ENCODE assay signal across 34 cellular contexts in the genomic region with DNA sequence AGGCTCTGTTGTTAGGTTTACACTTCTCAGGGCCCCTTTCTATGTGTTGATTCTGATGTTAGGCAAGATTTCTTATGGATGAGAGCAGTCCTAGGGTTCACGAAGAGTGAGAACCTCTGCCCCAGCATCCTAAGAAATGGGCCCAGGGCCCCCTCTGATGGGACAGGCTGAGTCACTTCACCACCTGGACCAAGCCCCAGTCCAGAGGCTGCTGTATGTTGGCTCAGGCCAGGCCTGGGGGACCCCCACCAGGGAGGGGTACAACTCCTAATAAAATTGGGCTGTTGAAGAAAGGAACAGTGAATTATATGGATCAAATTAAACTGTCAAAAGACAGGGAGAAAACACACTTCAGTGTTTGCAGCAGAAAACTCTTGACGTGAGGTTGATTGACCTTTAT.
"Had no signal": no experiment of that assay in that cellular context is flagged by ENCODE, and none has a peak within 500 bp of the region (broad histone marks: within the 10 kb centered on the region; RNA-seq: fewer than 3 reads in every experiment).

No MANE protein-coding gene starts in this region.

- H3K36me3 ChIP-seq: adrenal gland, breast epithelium, Peyer's patch had no signal

- H3K27ac Mint-ChIP-seq: activated B cell treated with CpG ODN at 0.5 μM for 24 hours; activated CD8-positive, alpha-beta T cell treated with anti-CD3 and anti-CD28 coated beads for 36 hours; activated naive CD4-positive, alpha-beta T cell treated with anti-CD3 and anti-CD28 coated beads for 36 hours; activated naive CD4-positive, alpha-beta T cell treated with anti-CD3 and anti-CD28 coated beads, Interleukin-2, amount 50 U/mL, for 72 hours; activated T-helper 1 cell treated with anti-CD3 and anti-CD28 coated beads, Interleukin-12 subunit alpha, Interleukin-12 subunit beta, Interleukin-2, Interleukin-4 antibody, amounts not matched to agents 30 ng/mL and 10 ng/mL and 1 ng/mL, durations not matched to agents 14 hours and 24 hours and 36 hours; T-cell; T-helper 17 cell had no signal

- H3K27me3 ChIP-seq: adrenal gland, body of pancreas, breast epithelium, Peyer's patch had no signal

- H3K4me3 ChIP-seq: adrenal gland, body of pancreas, breast epithelium, Peyer's patch had no signal

- H3K4me1 ChIP-seq: adrenal gland, body of pancreas, breast epithelium, Peyer's patch had no signal

- H3K9me3 Mint-ChIP-seq: activated B cell treated with CpG ODN at 0.5 μM for 24 hours; activated CD8-positive, alpha-beta T cell treated with anti-CD3 and anti-CD28 coated beads for 36 hours; activated naive CD4-positive, alpha-beta T cell treated with anti-CD3 and anti-CD28 coated beads for 36 hours; activated naive CD4-positive, alpha-beta T cell treated with anti-CD3 and anti-CD28 coated beads, Interleukin-2, amount 50 U/mL, for 72 hours; activated T-cell treated with anti-CD3 and anti-CD28 coated beads, Interleukin-2, amount 50 U/mL, for 4 hours; activated T-helper 1 cell treated with anti-CD3 and anti-CD28 coated beads, Interleukin-12 subunit alpha, Interleukin-12 subunit beta, Interleukin-2, Interleukin-4 antibody, amounts not matched to agents 30 ng/mL and 10 ng/mL and 1 ng/mL, durations not matched to agents 14 hours and 24 hours and 36 hours; T-cell had no signal

- DNase-seq: activated B cell treated with CpG ODN at 0.5 μM for 24 hours; activated CD4-positive, alpha-beta T cell treated with anti-CD3 and anti-CD28 coated beads for 48 hours; activated CD4-positive, alpha-beta T cell treated with anti-CD3 and anti-CD28 coated beads, Interleukin-2, amount 50 U/mL, for 4 hours; activated CD4-positive, CD25-positive, alpha-beta regulatory T cell treated with anti-CD3 and anti-CD28 coated beads, Interleukin-2, amount 50 U/mL, for 72 hours; activated CD8-positive, alpha-beta T cell treated with anti-CD3 and anti-CD28 coated beads for 36 hours; activated gamma-delta T cell treated with Interleukin-2 at 50 U/mL for 16 hours; activated naive CD4-positive, alpha-beta T cell treated with anti-CD3 and anti-CD28 coated beads for 36 hours; activated T-cell treated with anti-CD3 and anti-CD28 coated beads for 4 hours; activated T-cell treated with anti-CD3 and anti-CD28 coated beads, Interleukin-2, amount 50 U/mL, for 4 hours; body of pancreas; central memory CD4-positive, alpha-beta T cell; MM.1S; NCI-H1092; NCI-H1436 treated with DMSO at 0.1 percent for 48 hours; NCI-H1694 treated with DMSO at 0.1 percent for 48 hours; NCI-H2029; NCI-H345; NCI-H510A; NCI-H526; NCI-H748 treated with DMSO at 0.1 percent for 48 hours; NK-92 treated with Interleukin-12 subunit alpha and Interleukin-12 subunit beta, amount 100 ng/mL, for 24 hours; PC-3; SIG-M5; T-cell; T-helper 17 cell had no signal

- H3K4me1 Mint-ChIP-seq: T-helper 17 cell had no signal

- H3K27ac ChIP-seq: adrenal gland, body of pancreas, breast epithelium, Peyer's patch, RWPE1, VCaP had no signal

- H3K4me3 Mint-ChIP-seq: activated B cell treated with CpG ODN at 0.5 μM for 24 hours; activated CD8-positive, alpha-beta T cell treated with anti-CD3 and anti-CD28 coated beads for 36 hours; activated naive CD4-positive, alpha-beta T cell treated with anti-CD3 and anti-CD28 coated beads for 36 hours; activated T-cell treated with anti-CD3 and anti-CD28 coated beads, Interleukin-2, amount 50 U/mL, for 4 hours; activated T-helper 1 cell treated with anti-CD3 and anti-CD28 coated beads, Interleukin-12 subunit alpha, Interleukin-12 subunit beta, Interleukin-2, Interleukin-4 antibody, amounts not matched to agents 30 ng/mL and 10 ng/mL and 1 ng/mL, durations not matched to agents 14 hours and 24 hours and 36 hours; T-cell; T-helper 17 cell had no signal

- H3K36me3 Mint-ChIP-seq: activated naive CD4-positive, alpha-beta T cell treated with anti-CD3 and anti-CD28 coated beads, Interleukin-2, amount 50 U/mL, for 72 hours; T-cell had no signal

- H3K27me3 Mint-ChIP-seq: activated B cell treated with CpG ODN at 0.5 μM for 24 hours; activated CD8-positive, alpha-beta T cell treated with anti-CD3 and anti-CD28 coated beads for 36 hours; T-cell had no signal

- H3K9me3 ChIP-seq: adrenal gland, body of pancreas, breast epithelium, Peyer's patch had no signal

- ATAC-seq: activated CD8-positive, alpha-beta T cell treated with anti-CD3 and anti-CD28 coated beads for 36 hours; activated naive CD4-positive, alpha-beta T cell treated with anti-CD3 and anti-CD28 coated beads, Interleukin-2, amount 50 U/mL, for 72 hours; activated T-cell treated with anti-CD3 and anti-CD28 coated beads, Interleukin-2, amount 50 U/mL, for 4 hours; body of pancreas; PC-3; Right ventricle myocardium inferior; SK-N-SH treated with all-trans-retinoic acid at 6 μM for 48 hours; T-cell; T-helper 17 cell had no signal
